In genomic region chr11:64035581-64035980, GRCh38 we compare ENCODE assay signal across 9 cellular contexts. TPM values are rescaled to one million over a fixed set of nuclear protein-coding genes. Genes with fewer than 3 reads are reported as not detected.
DNase-seq lines count a peak whose midpoint lies in the region; ATAC-seq and TF ChIP-seq lines count a peak whose summit lies in the region.
"Had no signal": no experiment of that assay in that cellular context is flagged by ENCODE, and none has a peak within 500 bp of the region (broad histone marks: within the 10 kb centered on the region; RNA-seq: fewer than 3 reads in every experiment).

TSS of gene FLRT1 (plus strand) at chr11:64035931. CDS start at chr11:64116268, 80,337 bp downstream.

- peaks cover 27% of the 10 kb centered on the region for H3K27me3 Mint-ChIP-seq in stimulated activated naive CD8-positive, alpha-beta T cell treated with anti-CD3 and anti-CD28 coated beads, Interleukin-15, Interleukin-2, amounts not matched to agents 100 ng/mL and 50 ng/mL, for 24 hours
- peaks cover 19 to 53% (median 31%) of the 10 kb centered on the region in 5 donors for H3K27me3 Mint-ChIP-seq in naive thymus-derived CD8-positive, alpha-beta T cell

- no peaks in the 10 kb centered on the region for H3K9me3 Mint-ChIP-seq in stimulated activated naive CD8-positive, alpha-beta T cell treated with anti-CD3 and anti-CD28 coated beads, Interleukin-15, Interleukin-2, amounts not matched to agents 100 ng/mL and 50 ng/mL, for 24 hours
- no peaks in the 10 kb centered on the region for H3K9me3 Mint-ChIP-seq in naive thymus-derived CD8-positive, alpha-beta T cell

- no peak for ATAC-seq in stimulated activated naive CD8-positive, alpha-beta T cell treated with anti-CD3 and anti-CD28 coated beads, Interleukin-15, Interleukin-2, amounts not matched to agents 100 U/mL and 50 U/mL, for 24 hours
- ATAC-seq in naive thymus-derived CD8-positive, alpha-beta T cell = no peak
- ATAC-seq in foreskin keratinocyte (no peak), HG03378 (IDR thresholded peaks at IDR 0.05; ENCODE audit: unreplicated experiment) (no peak), GM19397 (IDR thresholded peaks at IDR 0.05; ENCODE audit: unreplicated experiment) (no peak)

- POLR2A ChIA-PET in naive thymus-derived CD8-positive, alpha-beta T cell (lab: Charles Lee) = no interaction called here

- peak within 1 kb of the TSS; percentile 60 for H3K4me3 Mint-ChIP-seq in stimulated activated naive CD8-positive, alpha-beta T cell treated with anti-CD3 and anti-CD28 coated beads, Interleukin-15, Interleukin-2, amounts not matched to agents 100 ng/mL and 50 ng/mL, for 24 hours
- peak within 1 kb of the TSS; percentile 40 to 90 (median 70) for H3K4me3 Mint-ChIP-seq in naive thymus-derived CD8-positive, alpha-beta T cell

- H3K4me1 Mint-ChIP-seq in stimulated activated naive CD8-positive, alpha-beta T cell treated with anti-CD3 and anti-CD28 coated beads, Interleukin-15, Interleukin-2, amounts not matched to agents 100 ng/mL and 50 ng/mL, for 24 hours (ENCODE audit: low read depth) = peaks cover 7% of the 10 kb centered on the region
- peaks cover 7 to 11% (median 8%) of the 10 kb centered on the region in 4 donors for H3K4me1 Mint-ChIP-seq in naive thymus-derived CD8-positive, alpha-beta T cell

- no peak for TF ChIP-seq CTCF in foreskin keratinocyte (conservative IDR thresholded peaks at IDR 0.05)

- no peaks in the 10 kb centered on the region for H3K36me3 Mint-ChIP-seq in stimulated activated naive CD8-positive, alpha-beta T cell treated with anti-CD3 and anti-CD28 coated beads, Interleukin-15, Interleukin-2, amounts not matched to agents 100 ng/mL and 50 ng/mL, for 24 hours (ENCODE audit: low read depth)
- H3K36me3 Mint-ChIP-seq in naive thymus-derived CD8-positive, alpha-beta T cell = peaks cover 0 to 9% (median 0%) of the 10 kb centered on the region in 3 donors

- DNase-seq in stimulated activated naive CD8-positive, alpha-beta T cell treated with anti-CD3 and anti-CD28 coated beads, Interleukin-15, Interleukin-2, amounts not matched to agents 100 U/mL and 50 U/mL, for 24 hours = no peak
- DNase-seq in naive thymus-derived CD8-positive, alpha-beta T cell = no peak
- DNase-seq in foreskin keratinocyte (no peak), putamen (ENCODE audit: low spot score) (no peak)
- DNase-seq: central memory CD4-positive, alpha-beta T cell had no signal

- H3K27ac Mint-ChIP-seq in stimulated activated naive CD8-positive, alpha-beta T cell treated with anti-CD3 and anti-CD28 coated beads, Interleukin-15, Interleukin-2, amounts not matched to agents 100 ng/mL and 50 ng/mL, for 24 hours = peak within 1 kb of the TSS; percentile 54
- H3K27ac Mint-ChIP-seq in naive thymus-derived CD8-positive, alpha-beta T cell = no peak within 1 kb of the TSS

- H3K27ac ChIP-seq in cingulate gyrus (ENCODE audit: low read depth, low read length) (peak within 1 kb of the TSS; percentile 65), foreskin keratinocyte (no peak within 1 kb of the TSS)

- no peaks in the 10 kb centered on the region for H3K4me1 ChIP-seq in foreskin keratinocyte

- H3K27me3 ChIP-seq in foreskin keratinocyte = peaks cover 81% of the 10 kb centered on the region

RNA-seq across cellular contexts. Expression of gene FLRT1, which starts in this region (rescaled TPM):
- total RNA-seq in naive thymus-derived CD8-positive, alpha-beta T cell = not detected
- polyA plus RNA-seq in naive thymus-derived CD8-positive, alpha-beta T cell = not detected
- total RNA-seq in foreskin keratinocyte = not detected in 2 replicates
- not detected in 2 replicates for polyA plus RNA-seq in foreskin keratinocyte
